Comparison of ENCODE assay signal across 1 cellular context in the genomic region with DNA sequence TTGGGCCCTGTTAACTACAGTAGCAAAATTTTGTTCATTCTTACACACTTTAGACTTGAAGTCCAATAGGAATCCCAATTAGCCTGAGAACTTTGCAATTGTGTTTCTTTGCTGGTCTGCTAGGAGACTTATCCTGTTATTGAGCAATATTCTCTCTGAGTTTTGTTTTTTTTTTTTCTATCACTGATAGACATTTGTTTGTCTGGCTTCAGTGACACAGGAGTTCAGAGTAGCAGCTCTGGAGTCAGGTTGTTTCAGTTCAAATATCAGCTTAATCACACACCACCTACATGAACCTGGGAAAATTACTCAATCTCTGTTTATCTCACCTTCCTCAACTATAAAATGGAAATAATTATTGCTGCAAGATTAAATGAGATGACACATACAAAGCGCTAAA.
TF ChIP-seq lines count a peak whose summit lies in the region.

No MANE protein-coding gene starts in this region.

TF ChIP-seq in HepG2, 621 proteins besides CTCF, POLR2A, EP300 and RAD21 (continued from another document):
- TF ChIP-seq, protein P1, sequence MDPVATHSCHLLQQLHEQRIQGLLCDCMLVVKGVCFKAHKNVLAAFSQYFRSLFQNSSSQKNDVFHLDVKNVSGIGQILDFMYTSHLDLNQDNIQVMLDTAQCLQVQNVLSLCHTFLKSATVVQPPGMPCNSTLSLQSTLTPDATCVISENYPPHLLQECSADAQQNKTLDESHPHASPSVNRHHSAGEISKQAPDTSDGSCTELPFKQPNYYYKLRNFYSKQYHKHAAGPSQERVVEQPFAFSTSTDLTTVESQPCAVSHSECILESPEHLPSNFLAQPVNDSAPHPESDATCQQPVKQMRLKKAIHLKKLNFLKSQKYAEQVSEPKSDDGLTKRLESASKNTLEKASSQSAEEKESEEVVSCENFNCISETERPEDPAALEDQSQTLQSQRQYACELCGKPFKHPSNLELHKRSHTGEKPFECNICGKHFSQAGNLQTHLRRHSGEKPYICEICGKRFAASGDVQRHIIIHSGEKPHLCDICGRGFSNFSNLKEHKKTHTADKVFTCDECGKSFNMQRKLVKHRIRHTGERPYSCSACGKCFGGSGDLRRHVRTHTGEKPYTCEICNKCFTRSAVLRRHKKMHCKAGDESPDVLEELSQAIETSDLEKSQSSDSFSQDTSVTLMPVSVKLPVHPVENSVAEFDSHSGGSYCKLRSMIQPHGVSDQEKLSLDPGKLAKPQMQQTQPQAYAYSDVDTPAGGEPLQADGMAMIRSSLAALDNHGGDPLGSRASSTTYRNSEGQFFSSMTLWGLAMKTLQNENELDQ (CRISPR knock-in tag; IDR thresholded peaks at IDR 0.05; ENCODE audit: borderline replicate concordance) = no peak
- TF ChIP-seq ZNF430 (CRISPR knock-in tag; IDR thresholded peaks at IDR 0.05) = no peak
- no peak for TF ChIP-seq DMAP1 (CRISPR knock-in tag; IDR thresholded peaks at IDR 0.05)
- no peak for TF ChIP-seq ZNF567 (CRISPR knock-in tag; IDR thresholded peaks at IDR 0.05; ENCODE audit: borderline replicate concordance)
- TF ChIP-seq, protein P2, sequence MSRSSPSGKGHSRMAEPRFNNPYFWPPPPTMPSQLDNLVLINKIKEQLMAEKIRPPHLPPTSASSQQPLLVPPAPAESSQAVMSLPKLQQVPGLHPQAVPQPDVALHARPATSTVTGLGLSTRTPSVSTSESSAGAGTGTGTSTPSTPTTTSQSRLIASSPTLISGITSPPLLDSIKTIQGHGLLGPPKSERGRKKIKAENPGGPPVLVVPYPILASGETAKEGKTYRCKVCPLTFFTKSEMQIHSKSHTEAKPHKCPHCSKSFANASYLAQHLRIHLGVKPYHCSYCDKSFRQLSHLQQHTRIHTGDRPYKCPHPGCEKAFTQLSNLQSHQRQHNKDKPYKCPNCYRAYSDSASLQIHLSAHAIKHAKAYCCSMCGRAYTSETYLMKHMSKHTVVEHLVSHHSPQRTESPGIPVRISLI (CRISPR knock-in tag; IDR thresholded peaks at IDR 0.05; ENCODE audit: borderline replicate concordance) = peak; percentile 51; the same call in 1 of the 2 replicates
- TF ChIP-seq CEBPG (CRISPR knock-in tag; IDR thresholded peaks at IDR 0.05) = 0 out of 2 replicates have a peak, but pooled peaks have one; percentile 9
- TF ChIP-seq, protein P3, sequence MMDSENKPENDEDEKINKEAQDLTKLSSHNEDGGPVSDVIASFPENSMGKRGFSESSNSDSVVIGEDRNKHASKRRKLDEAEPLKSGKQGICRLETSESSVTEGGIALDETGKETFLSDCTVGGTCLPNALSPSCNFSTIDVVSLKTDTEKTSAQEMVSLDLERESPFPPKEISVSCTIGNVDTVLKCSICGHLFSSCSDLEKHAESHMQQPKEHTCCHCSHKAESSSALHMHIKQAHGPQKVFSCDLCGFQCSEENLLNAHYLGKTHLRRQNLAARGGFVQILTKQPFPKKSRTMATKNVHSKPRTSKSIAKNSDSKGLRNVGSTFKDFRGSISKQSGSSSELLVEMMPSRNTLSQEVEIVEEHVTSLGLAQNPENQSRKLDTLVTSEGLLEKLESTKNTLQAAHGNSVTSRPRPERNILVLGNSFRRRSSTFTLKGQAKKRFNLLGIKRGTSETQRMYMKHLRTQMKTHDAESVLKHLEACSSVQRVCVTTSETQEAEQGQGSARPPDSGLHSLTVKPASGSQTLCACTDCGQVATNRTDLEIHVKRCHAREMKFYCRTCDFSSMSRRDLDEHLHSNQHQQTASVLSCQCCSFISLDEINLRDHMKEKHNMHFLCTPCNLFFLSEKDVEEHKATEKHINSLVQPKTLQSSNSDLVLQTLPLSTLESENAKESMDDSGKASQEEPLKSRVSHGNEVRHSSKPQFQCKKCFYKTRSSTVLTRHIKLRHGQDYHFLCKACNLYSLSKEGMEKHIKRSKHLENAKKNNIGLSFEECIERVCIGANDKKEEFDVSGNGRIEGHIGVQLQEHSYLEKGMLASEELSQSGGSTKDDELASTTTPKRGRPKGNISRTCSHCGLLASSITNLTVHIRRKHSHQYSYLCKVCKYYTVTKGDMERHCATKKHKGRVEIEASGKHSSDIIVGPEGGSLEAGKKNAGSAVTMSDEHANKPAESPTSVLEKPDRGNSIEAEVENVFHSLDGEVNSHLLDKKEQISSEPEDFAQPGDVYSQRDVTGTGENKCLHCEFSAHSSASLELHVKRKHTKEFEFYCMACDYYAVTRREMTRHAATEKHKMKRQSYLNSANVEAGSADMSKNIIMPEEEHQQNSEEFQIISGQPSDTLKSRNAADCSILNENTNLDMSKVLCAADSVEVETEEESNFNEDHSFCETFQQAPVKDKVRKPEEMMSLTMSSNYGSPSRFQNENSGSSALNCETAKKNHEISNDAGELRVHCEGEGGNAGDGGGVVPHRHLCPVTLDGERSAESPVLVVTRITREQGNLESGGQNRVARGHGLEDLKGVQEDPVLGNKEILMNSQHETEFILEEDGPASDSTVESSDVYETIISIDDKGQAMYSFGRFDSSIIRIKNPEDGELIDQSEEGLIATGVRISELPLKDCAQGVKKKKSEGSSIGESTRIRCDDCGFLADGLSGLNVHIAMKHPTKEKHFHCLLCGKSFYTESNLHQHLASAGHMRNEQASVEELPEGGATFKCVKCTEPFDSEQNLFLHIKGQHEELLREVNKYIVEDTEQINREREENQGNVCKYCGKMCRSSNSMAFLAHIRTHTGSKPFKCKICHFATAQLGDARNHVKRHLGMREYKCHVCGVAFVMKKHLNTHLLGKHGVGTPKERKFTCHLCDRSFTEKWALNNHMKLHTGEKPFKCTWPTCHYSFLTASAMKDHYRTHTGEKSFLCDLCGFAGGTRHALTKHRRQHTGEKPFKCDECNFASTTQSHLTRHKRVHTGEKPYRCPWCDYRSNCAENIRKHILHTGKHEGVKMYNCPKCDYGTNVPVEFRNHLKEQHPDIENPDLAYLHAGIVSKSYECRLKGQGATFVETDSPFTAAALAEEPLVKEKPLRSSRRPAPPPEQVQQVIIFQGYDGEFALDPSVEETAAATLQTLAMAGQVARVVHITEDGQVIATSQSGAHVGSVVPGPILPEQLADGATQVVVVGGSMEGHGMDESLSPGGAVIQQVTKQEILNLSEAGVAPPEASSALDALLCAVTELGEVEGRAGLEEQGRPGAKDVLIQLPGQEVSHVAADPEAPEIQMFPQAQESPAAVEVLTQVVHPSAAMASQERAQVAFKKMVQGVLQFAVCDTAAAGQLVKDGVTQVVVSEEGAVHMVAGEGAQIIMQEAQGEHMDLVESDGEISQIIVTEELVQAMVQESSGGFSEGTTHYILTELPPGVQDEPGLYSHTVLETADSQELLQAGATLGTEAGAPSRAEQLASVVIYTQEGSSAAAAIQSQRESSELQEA (CRISPR knock-in tag; IDR thresholded peaks at IDR 0.05; ENCODE audit: not compliant biosample characterization) = no peak
- TF ChIP-seq, protein P4, sequence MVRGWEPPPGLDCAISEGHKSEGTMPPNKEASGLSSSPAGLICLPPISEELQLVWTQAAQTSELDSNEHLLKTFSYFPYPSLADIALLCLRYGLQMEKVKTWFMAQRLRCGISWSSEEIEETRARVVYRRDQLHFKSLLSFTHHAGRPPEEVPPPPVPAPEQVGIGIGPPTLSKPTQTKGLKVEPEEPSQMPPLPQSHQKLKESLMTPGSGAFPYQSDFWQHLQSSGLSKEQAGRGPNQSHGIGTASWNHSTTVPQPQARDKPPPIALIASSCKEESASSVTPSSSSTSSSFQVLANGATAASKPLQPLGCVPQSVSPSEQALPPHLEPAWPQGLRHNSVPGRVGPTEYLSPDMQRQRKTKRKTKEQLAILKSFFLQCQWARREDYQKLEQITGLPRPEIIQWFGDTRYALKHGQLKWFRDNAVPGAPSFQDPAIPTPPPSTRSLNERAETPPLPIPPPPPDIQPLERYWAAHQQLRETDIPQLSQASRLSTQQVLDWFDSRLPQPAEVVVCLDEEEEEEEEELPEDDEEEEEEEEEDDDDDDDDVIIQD (CRISPR knock-in tag; IDR thresholded peaks at IDR 0.05; ENCODE audit: low read depth) = no peak
- no peak for TF ChIP-seq PHF21A (CRISPR knock-in tag; IDR thresholded peaks at IDR 0.05)
- TF ChIP-seq SKI (IDR thresholded peaks at IDR 0.05; ENCODE audit: partially characterized antibody) = no peak
- no peak for TF ChIP-seq PPARG (CRISPR knock-in tag; conservative IDR thresholded peaks at IDR 0.05)
- no peak for TF ChIP-seq ZNF629 (CRISPR knock-in tag; conservative IDR thresholded peaks at IDR 0.05)
- no peak for TF ChIP-seq ZBTB8A (CRISPR knock-in tag; IDR thresholded peaks at IDR 0.05; ENCODE audit: borderline replicate concordance, low read depth)
- TF ChIP-seq CEBPB (IDR thresholded peaks at IDR 0.05; ENCODE audit: borderline replicate concordance, low read depth, low read length) = peak; percentile 58; the same call in 1 of the 2 replicates
- TF ChIP-seq ZFP36 (IDR thresholded peaks at IDR 0.05; ENCODE audit: borderline replicate concordance, low read depth, low read length, partially characterized antibody) = no peak
- TF ChIP-seq, protein P5, sequence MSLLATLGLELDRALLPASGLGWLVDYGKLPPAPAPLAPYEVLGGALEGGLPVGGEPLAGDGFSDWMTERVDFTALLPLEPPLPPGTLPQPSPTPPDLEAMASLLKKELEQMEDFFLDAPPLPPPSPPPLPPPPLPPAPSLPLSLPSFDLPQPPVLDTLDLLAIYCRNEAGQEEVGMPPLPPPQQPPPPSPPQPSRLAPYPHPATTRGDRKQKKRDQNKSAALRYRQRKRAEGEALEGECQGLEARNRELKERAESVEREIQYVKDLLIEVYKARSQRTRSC (CRISPR knock-in tag; IDR thresholded peaks at IDR 0.05; ENCODE audit: low read depth) = no peak
- no peak for TF ChIP-seq ZNF570 (CRISPR knock-in tag; IDR thresholded peaks at IDR 0.05; ENCODE audit: borderline replicate concordance)
- no peak for TF ChIP-seq SAFB2 (CRISPR knock-in tag; IDR thresholded peaks at IDR 0.05; ENCODE audit: borderline replicate concordance, low read depth)
- TF ChIP-seq, protein P6, sequence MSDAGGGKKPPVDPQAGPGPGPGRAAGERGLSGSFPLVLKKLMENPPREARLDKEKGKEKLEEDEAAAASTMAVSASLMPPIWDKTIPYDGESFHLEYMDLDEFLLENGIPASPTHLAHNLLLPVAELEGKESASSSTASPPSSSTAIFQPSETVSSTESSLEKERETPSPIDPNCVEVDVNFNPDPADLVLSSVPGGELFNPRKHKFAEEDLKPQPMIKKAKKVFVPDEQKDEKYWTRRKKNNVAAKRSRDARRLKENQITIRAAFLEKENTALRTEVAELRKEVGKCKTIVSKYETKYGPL (CRISPR knock-in tag; IDR thresholded peaks at IDR 0.05) = no peak
TF ChIP-seq in HepG2: peak in this region for 3.
